24 cellular contexts compared by ENCODE assay signal in genomic region chr21:46532080-46532479, GRCh38.
DNase-seq lines count a peak whose midpoint lies in the region; ATAC-seq and TF ChIP-seq lines count a peak whose summit lies in the region.
"Had no signal": no experiment of that assay in that cellular context is flagged by ENCODE, and none has a peak within 500 bp of the region (broad histone marks: within the 10 kb centered on the region; RNA-seq: fewer than 3 reads in every experiment).

No MANE protein-coding gene starts in this region.

- DNase-seq in activated CD4-positive, alpha-beta T cell treated with anti-CD3 and anti-CD28 coated beads, Interleukin-2, amount 10 ng/mL, durations not matched to agents 24 days and 14 days, result peak; percentile 59
- no peak for DNase-seq in activated CD4-positive, alpha-beta T cell treated with anti-CD3 and anti-CD28 coated beads, Interleukin-2, amount 50 U/mL, for 4 hours
- peak in 4 of 7 experiments; percentile 42 to 77 (median 48) for DNase-seq in CD8-positive, alpha-beta T cell
- DNase-seq in SK-MEL-5 (ENCODE audit: low read depth, low spot score) (peak; percentile 33), immature natural killer cell (peak in 2 of 3 donors; percentile 74 to 76), NAMALWA (ENCODE audit: low spot score) (no peak), NCI-H1092 (lab: John Stamatoyannopoulos, UW) (no peak)
- DNase-seq: activated effector memory CD4-positive, alpha-beta T cell treated with anti-CD3 and anti-CD28 coated beads, Interleukin-2, amount 50 U/mL, for 16 hours; IMR-90; left ventricle myocardium inferior; NCI-H1105; NCI-H2081; NK-92 treated with Interleukin-12 subunit alpha and Interleukin-12 subunit beta, amount 100 ng/mL, for 24 hours; ovary; PC-9; SHP77 treated with DMSO at 0.1 percent for 48 hours; stimulated activated CD4-positive, alpha-beta T cell treated with anti-CD3 and anti-CD28 coated beads, Interleukin-4, amount 100 ng/mL, for 24 hours; SW 1271; thyroid gland had no signal

- in situ Hi-C loops in SK-MEL-5 (cut with HindIII; ENCODE audit: low pct_unique_long_range_greater_than_20kb, low sequenced_read_pairs), result no loop called here

- H3K36me3 Mint-ChIP-seq in activated CD4-positive, alpha-beta T cell treated with anti-CD3 and anti-CD28 coated beads, Interleukin-2, amount 10 ng/mL, durations not matched to agents 24 days and 14 days (ENCODE audit: low read depth), result peaks cover 33% of the 10 kb centered on the region
- H3K36me3 Mint-ChIP-seq in CD8-positive, alpha-beta T cell, result peaks cover 72% of the 10 kb centered on the region
- peaks cover 30 to 69% (median 52%) of the 10 kb centered on the region in 3 donors for H3K36me3 Mint-ChIP-seq in immature natural killer cell

- H3K36me3 ChIP-seq in CD8-positive, alpha-beta T cell (ENCODE audit: insufficient read depth, low read length), result peaks cover 7% of the 10 kb centered on the region
- H3K36me3 ChIP-seq: ovary had no signal

- no peak overlapping the region for H3K4me3 Mint-ChIP-seq in activated CD4-positive, alpha-beta T cell treated with anti-CD3 and anti-CD28 coated beads, Interleukin-2, amount 10 ng/mL, durations not matched to agents 24 days and 14 days
- peak overlapping the region; percentile 49 for H3K4me3 Mint-ChIP-seq in CD8-positive, alpha-beta T cell
- peak overlapping the region in 3 of 5 donors; percentile 42 to 51 (median 46) for H3K4me3 Mint-ChIP-seq in immature natural killer cell
- H3K4me3 Mint-ChIP-seq: mesothelial cell of epicardium; natural killer cell treated with Interleukin-12 subunit alpha and Interleukin-12 subunit beta and Interleukin-15 and Interleukin-18, amount 100 ng/mL, for 72 hours had no signal

- H3K27me3 ChIP-seq in CD8-positive, alpha-beta T cell (ENCODE audit: insufficient read depth, low read length), result no peaks in the 10 kb centered on the region
- H3K27me3 ChIP-seq: ascending aorta, ovary, right atrium auricular region, thyroid gland had no signal

- peaks cover 2% of the 10 kb centered on the region for H3K4me1 Mint-ChIP-seq in activated CD4-positive, alpha-beta T cell treated with anti-CD3 and anti-CD28 coated beads, Interleukin-2, amount 10 ng/mL, durations not matched to agents 24 days and 14 days
- H3K4me1 Mint-ChIP-seq in CD8-positive, alpha-beta T cell (ENCODE audit: low read depth), result peaks cover 41% of the 10 kb centered on the region
- peaks cover 13 to 82% of the 10 kb centered on the region in 2 donors for H3K4me1 Mint-ChIP-seq in immature natural killer cell

- peak; percentile 86 for ATAC-seq in CD8-positive, alpha-beta T cell
- no peak for ATAC-seq in activated CD4-positive, CD25-positive, alpha-beta regulatory T cell treated with anti-CD3 and anti-CD28 coated beads, Interleukin-2, amount 50 U/mL, for 24 hours
- ATAC-seq: natural killer cell treated with Interleukin-12 subunit alpha and Interleukin-12 subunit beta and Interleukin-15 and Interleukin-18, amount 100 ng/mL, for 72 hours had no signal

- H3K4me3 ChIP-seq in CD8-positive, alpha-beta T cell (ENCODE audit: low read depth, low read length), result peak overlapping the region; percentile 18
- H3K4me3 ChIP-seq: ascending aorta, left ventricle myocardium inferior, ovary, PC-9, right atrium auricular region, thyroid gland had no signal

- POLR2A ChIA-PET in CD8-positive, alpha-beta T cell (lab: Charles Lee), result interaction anchor here (0.6 to 2.9 kb wide), 8 partner anchors 17 to 104 kb away, joined by 3 to 31 read pairs (median 5); partner anchors contain the start of genes PRMT2 and S100B

- TF ChIP-seq CTCF in CD8-positive, alpha-beta T cell (IDR thresholded peaks at IDR 0.05), result no peak

- H3K4me1 ChIP-seq in CD8-positive, alpha-beta T cell (ENCODE audit: insufficient read depth, low read length), result peaks cover 69% of the 10 kb centered on the region
- H3K4me1 ChIP-seq: ascending aorta, right atrium auricular region, thyroid gland had no signal

- H3K9me3 Mint-ChIP-seq in activated CD4-positive, alpha-beta T cell treated with anti-CD3 and anti-CD28 coated beads, Interleukin-2, amount 10 ng/mL, durations not matched to agents 24 days and 14 days, result no peaks in the 10 kb centered on the region
- H3K9me3 Mint-ChIP-seq in CD8-positive, alpha-beta T cell, result no peaks in the 10 kb centered on the region
- no peaks in the 10 kb centered on the region for H3K9me3 Mint-ChIP-seq in immature natural killer cell
- H3K9me3 Mint-ChIP-seq: mesothelial cell of epicardium; natural killer cell treated with Interleukin-12 subunit alpha and Interleukin-12 subunit beta and Interleukin-15 and Interleukin-18, amount 100 ng/mL, for 72 hours had no signal

- no peak overlapping the region for H3K27ac Mint-ChIP-seq in activated CD4-positive, alpha-beta T cell treated with anti-CD3 and anti-CD28 coated beads, Interleukin-2, amount 10 ng/mL, durations not matched to agents 24 days and 14 days
- H3K27ac Mint-ChIP-seq in CD8-positive, alpha-beta T cell, result peak overlapping the region; percentile 92
- H3K27ac Mint-ChIP-seq in immature natural killer cell, result peak overlapping the region in 5 of 6 donors; percentile 48 to 98 (median 92)
- H3K27ac Mint-ChIP-seq: mesothelial cell of epicardium; natural killer cell treated with Interleukin-12 subunit alpha and Interleukin-12 subunit beta and Interleukin-15 and Interleukin-18, amount 100 ng/mL, for 72 hours had no signal

- H3K9me3 ChIP-seq in CD8-positive, alpha-beta T cell (ENCODE audit: low read length), result no peaks in the 10 kb centered on the region
- H3K9me3 ChIP-seq: ascending aorta, left ventricle myocardium inferior, ovary, right atrium auricular region, thyroid gland had no signal

- H3K27me3 Mint-ChIP-seq in activated CD4-positive, alpha-beta T cell treated with anti-CD3 and anti-CD28 coated beads, Interleukin-2, amount 10 ng/mL, durations not matched to agents 24 days and 14 days, result no peaks in the 10 kb centered on the region
- no peaks in the 10 kb centered on the region for H3K27me3 Mint-ChIP-seq in CD8-positive, alpha-beta T cell (ENCODE audit: low read depth)
- peaks cover 0 to 19% (median under 1%) of the 10 kb centered on the region in 3 donors for H3K27me3 Mint-ChIP-seq in immature natural killer cell (ENCODE audit: low read depth in 3 of 3)
- H3K27me3 Mint-ChIP-seq: natural killer cell treated with Interleukin-12 subunit alpha and Interleukin-12 subunit beta and Interleukin-15 and Interleukin-18, amount 100 ng/mL, for 72 hours had no signal

- H3K27ac ChIP-seq in CD8-positive, alpha-beta T cell (ENCODE audit: low read depth, low read length), result peak overlapping the region; percentile 21
- H3K27ac ChIP-seq: ascending aorta, left ventricle myocardium inferior, ovary, PC-9, right atrium auricular region, thyroid gland had no signal

- intact Hi-C loops in activated CD4-positive, alpha-beta T cell treated with anti-CD3 and anti-CD28 coated beads, Interleukin-2, amount 10 ng/mL, durations not matched to agents 24 days and 14 days (cut with micrococcal nuclease), result no loop called here
- intact Hi-C loops in CD8-positive, alpha-beta T cell (cut with DNase I, micrococcal nuclease), result loop anchor here in 1 of 2 experiments (1.0 kb wide), 1 partner anchor 107 kb away; no protein-coding TSS in a partner anchor

- CTCF ChIA-PET in CD8-positive, alpha-beta T cell (lab: Charles Lee), result interaction anchor here (0.7 to 2.0 kb wide), 24 partner anchors 9 to 136 kb away, joined by 3 to 17 read pairs (median 4); partner anchors contain the start of gene PRMT2

Comparison
In these comparisons a context has a peak if more than half of its experiments do, and no peak if none do; other contexts are left out.
1. DNase-seq: peak in activated CD4-positive, alpha-beta T cell treated with anti-CD3 and anti-CD28 coated beads, Interleukin-2, amount 10 ng/mL, durations not matched to agents 24 days and 14 days (single experiment), CD8-positive, alpha-beta T cell (4 of 7), SK-MEL-5 (single experiment) and immature natural killer cell (2 of 3); none in activated CD4-positive, alpha-beta T cell treated with anti-CD3 and anti-CD28 coated beads, Interleukin-2, amount 50 U/mL, for 4 hours (0 of 2), NAMALWA (single experiment) and NCI-H1092 (single experiment).